ENCODE assay signal across 8 cellular contexts in genomic region chr1:12124693-12125421, GRCh38. TPM values are rescaled to one million over a fixed set of nuclear protein-coding genes. Genes with fewer than 3 reads are reported as not detected.
DNase-seq lines count a peak whose midpoint lies in the region; ATAC-seq and TF ChIP-seq lines count a peak whose summit lies in the region.

No MANE protein-coding gene starts in this region.

- H2AFZ ChIP-seq in GM23338, result no peak overlapping the region

- H3K36me3 ChIP-seq in GM23338 (ENCODE audit: insufficient read depth), result peaks cover 16% of the 10 kb centered on the region

- no peaks in the 10 kb centered on the region for H3F3A ChIP-seq in GM23338 (replicated peaks; ENCODE audit: low read depth)

- no peak overlapping the region for H3K27ac Mint-ChIP-seq in GM23338
- peak overlapping the region in 4 of 6 donors; percentile 9 to 89 (median 60) for H3K27ac Mint-ChIP-seq in naive B cell

- TF ChIP-seq CTCF in AG10803 (conservative IDR thresholded peaks at IDR 0.05; ENCODE audit: low read length) (peak; percentile 98), GM23338 (conservative IDR thresholded peaks at IDR 0.05; ENCODE audit: low read depth in 2 of 2) (peak; percentile 93 to 94), epithelial cell of esophagus (IDR thresholded peaks at IDR 0.05; ENCODE audit: insufficient read depth, low read depth, low read length, missing control alignments) (peak; percentile 93)

- H3K4me2 ChIP-seq in GM23338, result no peak overlapping the region

- H3K9me3 Mint-ChIP-seq in GM23338 (no peaks in the 10 kb centered on the region), naive B cell (no peaks in the 10 kb centered on the region)

- no peaks in the 10 kb centered on the region for H3K79me2 ChIP-seq in GM23338 (replicated peaks; ENCODE audit: insufficient read depth)

- ATAC-seq in GM23338, result peak; percentile 63
- peak; percentile 43 to 58 for ATAC-seq in naive B cell (ENCODE audit: low read depth in 2 of 2)
- no peak for ATAC-seq in HG03520 (IDR thresholded peaks at IDR 0.05; ENCODE audit: unreplicated experiment)

- H3K4me3 ChIP-seq in AG10803 (ENCODE audit: low read length) (no peak overlapping the region), GM23338 (no peak overlapping the region), epithelial cell of esophagus (ENCODE audit: low read length) (no peak overlapping the region)

- H3K36me3 Mint-ChIP-seq in GM23338 (ENCODE audit: low read depth) (peaks cover 10% of the 10 kb centered on the region), naive B cell (no peaks in the 10 kb centered on the region)

- H3K27me3 Mint-ChIP-seq in GM23338 (ENCODE audit: insufficient read depth, low read depth, poor library complexity) (peaks cover 12% of the 10 kb centered on the region), naive B cell (peaks cover 0 to 5% (median 4%) of the 10 kb centered on the region in 3 donors)

- H3K9me2 ChIP-seq in GM23338 (ENCODE audit: insufficient read depth), result no peaks in the 10 kb centered on the region

- no peaks in the 10 kb centered on the region for H3K27me3 ChIP-seq in GM23338 (ENCODE audit: insufficient read depth)

- H3K4me3 Mint-ChIP-seq in GM23338 (no peak overlapping the region), naive B cell (peak overlapping the region in 4 of 8 donors; percentile 12 to 60 (median 41))

- H3K27ac ChIP-seq in GM23338 (ENCODE audit: low read depth), result no peak overlapping the region

- H4K20me1 ChIP-seq in GM23338 (replicated peaks; ENCODE audit: insufficient read depth), result peaks cover 4% of the 10 kb centered on the region; the same call in 1 of the 2 replicates

- H3K4me1 Mint-ChIP-seq in GM23338, result peaks cover 4% of the 10 kb centered on the region; the same call in 1 of the 3 replicates
- peaks cover 27 to 29% (median 29%) of the 10 kb centered on the region in 3 donors for H3K4me1 Mint-ChIP-seq in naive B cell

- DNase-seq in AG10803 (ENCODE audit: low read depth), result peak; percentile 70
- DNase-seq in GM23338 (ENCODE audit: low spot score), result peak; percentile 80
- peak; percentile 62 for DNase-seq in NOMO-1 treated with DMSO at 0.1 percent for 48 hours (lab: John Stamatoyannopoulos, UW; ENCODE audit: unreplicated experiment)
- peak; percentile 55 for DNase-seq in activated CD8-positive, alpha-beta memory T cell treated with anti-CD3 and anti-CD28 coated beads, Interleukin-2, amount 50 U/mL, for 24 hours (ENCODE audit: extremely low read depth)
- DNase-seq in epithelial cell of esophagus (ENCODE audit: low read depth), result peak; percentile 68
- DNase-seq in naive B cell, result peak; percentile 71
- peak; percentile 61 for DNase-seq in stimulated activated CD8-positive, alpha-beta memory T cell treated with anti-CD3 and anti-CD28 coated beads, Interleukin-7, amount 100 ng/mL, for 24 hours (ENCODE audit: low read depth)

- no peaks in the 10 kb centered on the region for H3K4me1 ChIP-seq in GM23338 (ENCODE audit: insufficient read depth)

TF ChIP-seq in GM23338, 12 proteins besides CTCF, POLR2A, EP300 and RAD21:
- TF ChIP-seq ZNF331 (CRISPR knock-in tag; IDR thresholded peaks at IDR 0.05; ENCODE audit: low read depth) (no peak), REST (IDR thresholded peaks at IDR 0.05; ENCODE audit: unreplicated experiment) (no peak), EZH2phosphoT487 (IDR thresholded peaks at IDR 0.05; ENCODE audit: unreplicated experiment) (no peak), CREB1 (CRISPR knock-in tag; IDR thresholded peaks at IDR 0.05; ENCODE audit: low read depth) (no peak), NANOG (IDR thresholded peaks at IDR 0.05; ENCODE audit: borderline replicate concordance) (no peak), JUNB (IDR thresholded peaks at IDR 0.05; ENCODE audit: unreplicated experiment) (no peak), ZNF462 (CRISPR knock-in tag; IDR thresholded peaks at IDR 0.05) (no peak), STAT1 (IDR thresholded peaks at IDR 0.05; ENCODE audit: unreplicated experiment) (no peak)

RNA-seq across cellular contexts. Expression of gene TNFRSF1B, which starts 41.9 kb away (rescaled TPM):
- 1.8 and 4.1 TPM in 2 replicates for total RNA-seq in GM23338 (2014; rRNA removed; shearing (Covaris generic))
- polyA plus RNA-seq in GM23338 (2016; fragmentation: Nextera tagmentation; extraction: Ambion mirVana), result 0.68 and 0.91 TPM in 2 replicates
- 10 to 100 TPM; 29.0 to 54.0 (median 42.7) TPM for polyA plus RNA-seq in naive B cell (ENCODE audit: low read depth in 6 of 6)

Comparison
In these comparisons a context has a peak if more than half of its experiments do, and no peak if none do; other contexts are left out.
1. RNA of gene TNFRSF1B, which starts 41.9 kb away (polyA plus RNA-seq): 29.0 to 54.0 TPM in naive B cell; 0.68 to 0.91 TPM in GM23338; every median in the first group is over 10 times any median in the second.
2. Peak in every context shown above with its lines, with median percentiles within 50 percentile points of each other: DNase-seq and CTCF ChIP-seq.